22 cellular contexts compared by ENCODE assay signal in genomic region chr18:2082676-2083075, GRCh38.
DNase-seq lines count a peak whose midpoint lies in the region; ATAC-seq, FAIRE-seq and TF ChIP-seq lines count a peak whose summit lies in the region.
"Had no signal": no experiment of that assay in that cellular context is flagged by ENCODE, and none has a peak within 500 bp of the region (broad histone marks: within the 10 kb centered on the region; RNA-seq: fewer than 3 reads in every experiment).

No MANE protein-coding gene starts in this region.

- DNase-seq in ELF-1 (ENCODE audit: low read depth, low spot score) (peak; percentile 13), iPS-NIHi7 (ENCODE audit: extremely low spot score) (peak; percentile 15), urothelium cell line (ENCODE audit: low spot score) (no peak), AG08396 (ENCODE audit: low spot score) (no peak), activated gamma-delta T cell (lab: John Stamatoyannopoulos, UW) (no peak)
- DNase-seq: AML-193; BE2C; CD4-positive, alpha-beta T cell; CD8-positive, alpha-beta memory T cell; DMS 273 treated with DMSO at 0.1 percent for 48 hours; DMS53; DMS79 treated with DMSO at 0.1 percent for 48 hours; GM23248; HFFc6 had no signal

- ATAC-seq in GM18909 (IDR thresholded peaks at IDR 0.05; ENCODE audit: poor library complexity, unreplicated experiment), result no peak

- H3K9me3 ChIP-seq in Loucy (ENCODE audit: insufficient read depth, low read depth, low read length), result no peaks in the 10 kb centered on the region
- H3K9me3 ChIP-seq: BE2C, HAP-1 had no signal

- no peak overlapping the region for H3K4me3 ChIP-seq in Loucy (ENCODE audit: low read length, poor library complexity, severe bottlenecking)
- H3K4me3 ChIP-seq: BLaER1 treated with 17β-estradiol and CSF1 and Interleukin-3, amounts not matched to agents 10 nM and 100 nM; GM23248; HAP-1 had no signal

- no peak overlapping the region for H3K4me2 ChIP-seq in Loucy (ENCODE audit: low read depth, low read length, poor library complexity, severe bottlenecking)
- H3K4me2 ChIP-seq: BLaER1 treated with 17β-estradiol and CSF1 and Interleukin-3, amounts not matched to agents 10 nM and 100 nM had no signal

- H3F3A ChIP-seq in Loucy (ENCODE audit: low read depth), result no peaks in the 10 kb centered on the region

- no peaks in the 10 kb centered on the region for H3K36me3 ChIP-seq in Loucy (ENCODE audit: insufficient read depth, low read length)
- H3K36me3 ChIP-seq: BE2C; BLaER1 treated with 17β-estradiol and CSF1 and Interleukin-3, amounts not matched to agents 10 nM and 100 nM; HAP-1 had no signal

- H3K4me1 ChIP-seq in Loucy (ENCODE audit: insufficient read depth, low read length, poor library complexity, severe bottlenecking), result peaks cover 26% of the 10 kb centered on the region
- H3K4me1 ChIP-seq: BE2C, HAP-1 had no signal

- no peaks in the 10 kb centered on the region for H3K79me2 ChIP-seq in Loucy (ENCODE audit: insufficient read depth, low read length)

- peak overlapping the region; percentile 6; the same call in 1 of the 2 replicates for H2AFZ ChIP-seq in Loucy (ENCODE audit: low read length)
- H2AFZ ChIP-seq: GM23248 had no signal

- no peaks in the 10 kb centered on the region for H4K20me1 ChIP-seq in Loucy (ENCODE audit: insufficient read depth, low read length, poor library complexity, severe bottlenecking)
- H4K20me1 ChIP-seq: BLaER1 treated with 17β-estradiol and CSF1 and Interleukin-3, amounts not matched to agents 10 nM and 100 nM had no signal

- no peaks in the 10 kb centered on the region for H3K9me2 ChIP-seq in Loucy (replicated peaks; ENCODE audit: low read depth, low read length)

- H3K27me3 ChIP-seq in Loucy (ENCODE audit: insufficient read depth, low read length, poor library complexity, severe bottlenecking), result no peaks in the 10 kb centered on the region
- H3K27me3 ChIP-seq: BE2C; BLaER1 treated with 17β-estradiol and CSF1 and Interleukin-3, amounts not matched to agents 10 nM and 100 nM had no signal

- peak; percentile 76 for FAIRE-seq in urothelium cell line (lab: Jason Lieb, UNC)
- FAIRE-seq: D721Med, G401.6, GM12892, H54 had no signal

- no peak for TF ChIP-seq CTCF in Loucy (conservative IDR thresholded peaks at IDR 0.05; ENCODE audit: low read length)

- H3K9ac ChIP-seq in Loucy (ENCODE audit: low read depth, low read length, poor library complexity, severe bottlenecking), result no peak overlapping the region
- H3K9ac ChIP-seq: BLaER1 treated with 17β-estradiol and CSF1 and Interleukin-3, amounts not matched to agents 10 nM and 100 nM; GM23248 had no signal

Comparison
In these comparisons a context has a peak if more than half of its experiments do, and no peak if none do; other contexts are left out.
1. DNase-seq: peak in ELF-1 (single experiment) and iPS-NIHi7 (single experiment); none in urothelium cell line (single experiment), AG08396 (single experiment) and activated gamma-delta T cell (single experiment).